8 cellular contexts compared by ENCODE assay signal in the genomic region with DNA sequence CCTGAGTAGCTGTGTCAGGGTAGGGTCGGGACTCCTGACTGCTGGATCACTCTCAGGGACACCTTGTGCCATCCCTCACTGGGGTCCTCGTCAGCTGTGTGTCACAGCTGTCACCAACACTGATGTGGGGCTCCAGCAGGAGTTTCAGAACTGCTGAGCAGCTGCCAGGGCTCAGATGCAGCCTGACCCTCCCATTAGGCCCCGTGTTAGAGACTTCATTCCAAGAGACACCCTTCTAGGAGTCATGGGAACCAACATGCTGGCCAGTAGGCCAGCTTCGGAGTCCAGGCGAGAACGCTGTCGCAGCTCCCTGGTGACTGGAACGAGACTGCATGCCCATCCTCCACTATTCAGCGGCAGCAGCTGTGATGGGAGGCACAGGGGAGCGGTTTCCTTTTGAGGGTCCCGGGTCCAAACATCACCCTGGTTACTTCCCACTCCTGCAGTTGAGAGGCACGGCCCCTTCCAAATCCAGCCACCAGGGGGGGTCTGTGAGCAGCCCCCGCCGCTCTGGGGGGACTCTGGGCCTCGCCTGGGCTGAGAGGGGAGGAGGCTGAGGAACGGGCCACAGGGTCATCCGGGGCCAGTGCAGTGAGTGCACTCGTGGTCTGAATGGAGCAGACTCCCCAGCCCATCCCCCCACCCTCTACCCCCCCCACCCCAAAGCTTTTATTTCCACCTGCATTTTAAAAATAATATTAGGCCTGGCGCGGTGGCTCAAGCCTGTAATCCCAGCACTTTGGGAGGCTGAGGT. TPM values are rescaled to one million over a fixed set of nuclear protein-coding genes. Genes with fewer than 3 reads are reported as not detected.
DNase-seq lines count a peak whose midpoint lies in the region; ATAC-seq, FAIRE-seq and TF ChIP-seq lines count a peak whose summit lies in the region.

No MANE protein-coding gene starts in this region.

- peaks cover 5% of the 10 kb centered on the region for H3K27me3 Mint-ChIP-seq in osteocyte (ENCODE audit: unreplicated experiment)

- peak; percentile 71 for TF ChIP-seq CTCF in GM13976 (IDR thresholded peaks at IDR 0.05; ENCODE audit: borderline replicate concordance, control extremely low read depth, extremely low read depth, insufficient read depth, missing control alignments)
- TF ChIP-seq CTCF in fibroblast of villous mesenchyme (IDR thresholded peaks at IDR 0.05; ENCODE audit: insufficient read depth, low read depth, low read length): peak; percentile 87
- TF ChIP-seq CTCF in osteocyte (IDR thresholded peaks at IDR 0.05): peak; percentile 82

- no peaks in the 10 kb centered on the region for H3K9me3 Mint-ChIP-seq in osteocyte (ENCODE audit: unreplicated experiment)

- H3K4me3 Mint-ChIP-seq in osteocyte (ENCODE audit: unreplicated experiment): no peak overlapping the region

- H3K4me1 Mint-ChIP-seq in osteocyte (ENCODE audit: unreplicated experiment): peaks cover 11% of the 10 kb centered on the region

- DNase-seq in 8988T (peak; percentile 87), GM13976 (ENCODE audit: low spot score) (peak; percentile 82), OCI-M1 (lab: John Stamatoyannopoulos, UW) (peak; percentile 73), activated T-helper 1 cell treated with Interleukin-2 at 50 U/mL for 16 hours (ENCODE audit: low read depth) (peak; percentile 64), fibroblast of villous mesenchyme (ENCODE audit: low read depth) (no peak), osteocyte (ENCODE audit: extremely low spot score, unreplicated experiment) (no peak), urothelium cell line (ENCODE audit: low spot score) (peak; percentile 71)

- FAIRE-seq in urothelium cell line (lab: Jason Lieb, UNC): no peak

- H3K36me3 Mint-ChIP-seq in osteocyte (ENCODE audit: unreplicated experiment): no peaks in the 10 kb centered on the region

- no peak overlapping the region for H3K27ac Mint-ChIP-seq in osteocyte (ENCODE audit: unreplicated experiment)

- ATAC-seq in GM21825 (IDR thresholded peaks at IDR 0.05; ENCODE audit: unreplicated experiment): no peak

- no peak overlapping the region for H3K4me3 ChIP-seq in fibroblast of villous mesenchyme (ENCODE audit: low read depth, low read length)

- in situ Hi-C loops in GM13976 (cut with MboI; ENCODE audit: low sequenced_read_pairs, unreplicated experiment): no loop called here

RNA-seq across cellular contexts. Expression of gene TCF7, which starts 12.6 kb away (rescaled TPM):
- total RNA-seq in fibroblast of villous mesenchyme (under 0.01 and 0.97 TPM in 2 replicates), osteocyte (0.57 and 0.67 TPM in 2 replicates)

Comparison
In these comparisons a context has a peak if more than half of its experiments do, and no peak if none do; other contexts are left out.
1. DNase-seq: peak in 8988T (single experiment), GM13976 (single experiment), OCI-M1 (single experiment), activated T-helper 1 cell treated with Interleukin-2 at 50 U/mL for 16 hours (single experiment) and urothelium cell line (single experiment); none in fibroblast of villous mesenchyme (single experiment) and osteocyte (single experiment).
2. Peak in every context shown above with its lines, with median percentiles within 50 percentile points of each other: CTCF ChIP-seq.